Comparison of ENCODE assay signal across 28 cellular contexts in the genomic region with DNA sequence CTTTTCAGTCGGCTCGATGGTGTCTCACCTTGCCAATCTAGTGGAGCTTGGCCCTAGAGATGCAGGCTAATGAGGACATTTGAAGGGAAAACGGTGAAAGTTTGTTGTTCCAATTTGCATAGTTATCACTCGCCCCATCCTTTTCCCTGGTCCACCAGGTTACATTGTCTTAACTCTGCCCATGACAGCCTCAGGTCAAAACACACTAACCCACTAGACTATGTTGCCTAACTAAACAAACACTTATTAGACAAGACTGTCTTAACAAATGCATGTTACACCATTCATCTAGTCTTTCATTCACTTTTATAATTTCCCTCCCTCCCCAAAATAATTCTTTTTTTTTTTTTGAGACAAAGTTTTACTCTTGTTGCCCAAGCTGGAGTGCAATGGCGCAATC.
"Had no signal": no experiment of that assay in that cellular context is flagged by ENCODE, and none has a peak within 500 bp of the region (broad histone marks: within the 10 kb centered on the region; RNA-seq: fewer than 3 reads in every experiment).

No MANE protein-coding gene starts in this region.

- H3K27ac ChIP-seq: colonic mucosa, esophagus squamous epithelium, heart right ventricle, prostate gland, right atrium auricular region, sigmoid colon, thoracic aorta, tibial nerve, upper lobe of left lung had no signal

- H3K27me3 ChIP-seq: colonic mucosa, esophagus squamous epithelium, heart right ventricle, right atrium auricular region, sigmoid colon, tibial nerve, upper lobe of left lung had no signal

- H3K4me3 Mint-ChIP-seq: immature natural killer cell; naive thymus-derived CD4-positive, alpha-beta T cell; nephron; stimulated activated effector memory CD8-positive, alpha-beta T cell treated with anti-CD3 and anti-CD28 coated beads, Interleukin-12 subunit alpha, Interleukin-12 subunit beta, amount 100 ng/mL, for 72 hours; stimulated activated naive CD8-positive, alpha-beta T cell treated with anti-CD3 and anti-CD28 coated beads, Interleukin-15, Interleukin-2, amounts not matched to agents 100 ng/mL and 50 ng/mL, for 24 hours had no signal

- DNase-seq: colonic mucosa; dermis blood vessel endothelial cell; effector memory CD4-positive, alpha-beta T cell; erythroblast; esophagus squamous epithelium; foreskin melanocyte; glutamatergic neuron; heart right ventricle; hypothalamus; immature natural killer cell; islet precursor cell; kidney glomerular epithelial cell; mesendoderm; midbrain; naive thymus-derived CD4-positive, alpha-beta T cell; nucleus accumbens; sigmoid colon; stimulated activated CD4-positive, alpha-beta T cell treated with anti-CD3 and anti-CD28 coated beads, Interleukin-2, amount 100 ng/mL, for 24 hours; stimulated activated CD4-positive, alpha-beta T cell treated with anti-CD3 and anti-CD28 coated beads, Interleukin-4, amount 100 ng/mL, for 24 hours; upper lobe of left lung had no signal

- H3K27ac Mint-ChIP-seq: immature natural killer cell; naive thymus-derived CD4-positive, alpha-beta T cell; nephron; stimulated activated effector memory CD8-positive, alpha-beta T cell treated with anti-CD3 and anti-CD28 coated beads, Interleukin-12 subunit alpha, Interleukin-12 subunit beta, amount 100 ng/mL, for 72 hours; stimulated activated naive CD8-positive, alpha-beta T cell treated with anti-CD3 and anti-CD28 coated beads, Interleukin-15, Interleukin-2, amounts not matched to agents 100 ng/mL and 50 ng/mL, for 24 hours had no signal

- H3K9me3 Mint-ChIP-seq: immature natural killer cell; nephron; stimulated activated effector memory CD8-positive, alpha-beta T cell treated with anti-CD3 and anti-CD28 coated beads, Interleukin-12 subunit alpha, Interleukin-12 subunit beta, amount 100 ng/mL, for 72 hours; stimulated activated naive CD8-positive, alpha-beta T cell treated with anti-CD3 and anti-CD28 coated beads, Interleukin-15, Interleukin-2, amounts not matched to agents 100 ng/mL and 50 ng/mL, for 24 hours had no signal

- H3K36me3 ChIP-seq: colonic mucosa, esophagus squamous epithelium, heart right ventricle, prostate gland, right atrium auricular region, sigmoid colon, thoracic aorta, tibial nerve, upper lobe of left lung had no signal

- H3K4me1 ChIP-seq: colonic mucosa, prostate gland, right atrium auricular region had no signal

- FAIRE-seq: urothelium cell line had no signal

- ATAC-seq: heart right ventricle; naive thymus-derived CD4-positive, alpha-beta T cell; stimulated activated effector memory CD8-positive, alpha-beta T cell treated with anti-CD3 and anti-CD28 coated beads, Interleukin-12 subunit alpha, Interleukin-12 subunit beta, amount 100 ng/mL, for 72 hours had no signal

- H3K9me3 ChIP-seq: colonic mucosa, esophagus squamous epithelium, prostate gland, right atrium auricular region, sigmoid colon, thoracic aorta, tibial nerve, upper lobe of left lung had no signal

- H3K36me3 Mint-ChIP-seq: immature natural killer cell; stimulated activated effector memory CD8-positive, alpha-beta T cell treated with anti-CD3 and anti-CD28 coated beads, Interleukin-12 subunit alpha, Interleukin-12 subunit beta, amount 100 ng/mL, for 72 hours had no signal

- H3K4me3 ChIP-seq: colonic mucosa, esophagus squamous epithelium, heart right ventricle, prostate gland, right atrium auricular region, sigmoid colon, thoracic aorta, tibial nerve, upper lobe of left lung had no signal

- H3K4me1 Mint-ChIP-seq: immature natural killer cell; stimulated activated effector memory CD8-positive, alpha-beta T cell treated with anti-CD3 and anti-CD28 coated beads, Interleukin-12 subunit alpha, Interleukin-12 subunit beta, amount 100 ng/mL, for 72 hours had no signal
